Comparison of ENCODE assay signal across 8 cellular contexts in the genomic region with DNA sequence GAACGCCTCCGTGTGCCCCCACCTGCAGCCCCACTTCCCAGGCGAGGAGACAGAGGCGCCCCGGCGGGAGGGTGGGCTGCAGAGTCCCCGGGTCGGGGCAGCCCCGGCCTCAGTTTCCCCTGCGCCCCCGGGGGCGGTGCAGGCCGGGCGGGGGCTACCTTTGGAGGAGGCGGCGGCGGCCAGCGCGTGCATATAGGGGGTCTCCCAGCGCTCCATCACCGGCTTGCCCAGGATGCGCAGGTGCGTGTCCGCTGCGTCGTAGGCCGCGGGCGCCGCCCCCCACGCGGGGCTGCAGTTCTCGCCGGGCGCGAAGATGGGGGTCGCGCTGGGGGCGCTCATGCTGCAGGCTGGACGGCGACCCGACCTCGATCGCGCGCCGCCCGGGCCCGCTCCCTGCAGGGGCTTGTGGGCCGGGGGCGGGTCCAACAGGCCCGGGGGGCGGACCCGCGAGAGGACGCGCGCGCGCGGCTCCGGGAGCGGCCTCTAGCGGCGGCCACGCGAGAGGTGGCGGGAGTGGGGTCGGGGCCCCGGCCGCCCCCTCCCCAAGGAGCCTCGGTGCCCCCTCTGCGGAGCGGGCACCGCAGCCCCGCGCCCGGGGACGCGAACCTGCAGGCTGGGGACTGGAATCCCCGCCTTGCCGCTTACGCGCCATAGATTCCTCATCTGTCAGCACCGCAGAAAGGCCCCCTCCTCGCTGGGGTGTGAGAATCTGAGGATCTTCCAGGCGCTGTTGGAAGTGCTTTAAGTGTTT. TPM values are rescaled to one million over a fixed set of nuclear protein-coding genes. Genes with fewer than 3 reads are reported as not detected.
DNase-seq lines count a peak whose midpoint lies in the region; ATAC-seq lines count a peak whose summit lies in the region.

A gene (minus strand): TSS at position 405 of the 751 bp plus-strand sequence. CDS start 66 bp downstream, at position 339.

- H3K36me3 ChIP-seq in endocrine pancreas (ENCODE audit: control insufficient read depth, insufficient read depth, low read length): no peaks in the 10 kb centered on the region

- H3K9me3 Mint-ChIP-seq in activated CD4-positive, alpha-beta memory T cell treated with anti-CD3 and anti-CD28 coated beads, Interleukin-2, amount 10 ng/mL, durations not matched to agents 7 days and 5 days: no peaks in the 10 kb centered on the region

- H3K4me3 ChIP-seq in GM08714 (ENCODE audit: low read length): peak within 1 kb of the TSS; percentile 77
- no peak within 1 kb of the TSS for H3K4me3 ChIP-seq in endocrine pancreas (ENCODE audit: control insufficient read depth, insufficient read depth, low read length)

- POLR2A ChIA-PET in activated CD4-positive, alpha-beta memory T cell treated with anti-CD3 and anti-CD28 coated beads, Interleukin-2, amount 10 ng/mL, durations not matched to agents 7 days and 5 days (lab: Charles Lee): no interaction called here

- peak within 1 kb of the TSS; percentile 66 for H3K4me3 Mint-ChIP-seq in activated CD4-positive, alpha-beta memory T cell treated with anti-CD3 and anti-CD28 coated beads, Interleukin-2, amount 10 ng/mL, durations not matched to agents 7 days and 5 days

- peak; percentile 65 for ATAC-seq in stimulated activated naive CD8-positive, alpha-beta T cell treated with anti-CD3 and anti-CD28 coated beads, Interleukin-15, Interleukin-2, amounts not matched to agents 100 U/mL and 50 U/mL, for 24 hours
- ATAC-seq in HG02763 (IDR thresholded peaks at IDR 0.05; ENCODE audit: unreplicated experiment) (no peak), GM21723 (IDR thresholded peaks at IDR 0.05; ENCODE audit: unreplicated experiment) (no peak)

- H3K27me3 ChIP-seq in endocrine pancreas (ENCODE audit: control insufficient read depth, insufficient read depth, low read length): no peaks in the 10 kb centered on the region

- DNase-seq in Kasumi-1 (lab: John Stamatoyannopoulos, UW): peak; percentile 25 to 49
- peak; percentile 63 for DNase-seq in activated CD4-positive, alpha-beta memory T cell treated with anti-CD3 and anti-CD28 coated beads, Interleukin-2, amount 10 ng/mL, durations not matched to agents 7 days and 5 days
- DNase-seq in mucosa of gallbladder (ENCODE audit: low spot score): no peak
- peak; percentile 70 for DNase-seq in stimulated activated naive CD8-positive, alpha-beta T cell treated with anti-CD3 and anti-CD28 coated beads, Interleukin-15, Interleukin-2, amounts not matched to agents 100 U/mL and 50 U/mL, for 24 hours

- no peak within 1 kb of the TSS for H3K27ac Mint-ChIP-seq in activated CD4-positive, alpha-beta memory T cell treated with anti-CD3 and anti-CD28 coated beads, Interleukin-2, amount 10 ng/mL, durations not matched to agents 7 days and 5 days

- no peaks in the 10 kb centered on the region for H3K4me1 ChIP-seq in endocrine pancreas (ENCODE audit: control insufficient read depth, insufficient read depth, low read length)

- no peaks in the 10 kb centered on the region for H3K9me3 ChIP-seq in endocrine pancreas (ENCODE audit: control insufficient read depth, low read length)

- CTCF ChIA-PET in activated CD4-positive, alpha-beta memory T cell treated with anti-CD3 and anti-CD28 coated beads, Interleukin-2, amount 10 ng/mL, durations not matched to agents 7 days and 5 days (lab: Charles Lee): no interaction called here

- peaks cover 8% of the 10 kb centered on the region for H3K27me3 Mint-ChIP-seq in activated CD4-positive, alpha-beta memory T cell treated with anti-CD3 and anti-CD28 coated beads, Interleukin-2, amount 10 ng/mL, durations not matched to agents 7 days and 5 days

- H3K4me1 Mint-ChIP-seq in activated CD4-positive, alpha-beta memory T cell treated with anti-CD3 and anti-CD28 coated beads, Interleukin-2, amount 10 ng/mL, durations not matched to agents 7 days and 5 days: peaks cover 14% of the 10 kb centered on the region

- peak within 1 kb of the TSS; percentile 82 for H3K9ac ChIP-seq in endocrine pancreas (ENCODE audit: control insufficient read depth, insufficient read depth, low read length)

- H3K36me3 Mint-ChIP-seq in activated CD4-positive, alpha-beta memory T cell treated with anti-CD3 and anti-CD28 coated beads, Interleukin-2, amount 10 ng/mL, durations not matched to agents 7 days and 5 days (ENCODE audit: low read depth): no peaks in the 10 kb centered on the region

RNA-seq across cellular contexts. Expression of the gene that starts here (rescaled TPM):
- 10 to 100 TPM; 13.2 to 13.8 TPM for total RNA-seq in activated CD4-positive, alpha-beta memory T cell treated with anti-CD3 and anti-CD28 coated beads, Interleukin-2, amount 10 ng/mL, durations not matched to agents 7 days and 5 days
- total RNA-seq in mucosa of gallbladder: 27.9 TPM
